In the genomic region with DNA sequence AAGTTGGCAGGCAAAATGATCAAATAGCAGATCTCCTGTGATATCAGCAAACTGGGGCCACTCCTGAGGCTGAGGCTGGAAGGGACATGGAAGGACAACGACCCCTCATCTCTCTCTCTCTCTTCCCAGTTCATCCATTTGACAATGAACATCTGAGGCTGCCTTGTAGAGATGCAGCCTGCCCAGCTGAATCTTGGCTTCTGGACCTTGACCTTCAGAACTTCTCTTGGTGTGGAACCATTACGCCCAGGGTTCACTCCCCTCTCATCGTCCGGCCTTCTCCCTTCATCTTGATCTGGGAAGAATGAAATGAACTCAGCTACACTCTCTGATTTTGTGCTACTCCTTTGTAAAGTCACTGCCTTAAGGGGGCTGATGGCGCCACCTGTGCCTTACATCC, we compare ENCODE assay signal across 32 cellular contexts. TPM values are rescaled to one million over a fixed set of nuclear protein-coding genes. Genes with fewer than 3 reads are reported as not detected.
"Had no signal": no experiment of that assay in that cellular context is flagged by ENCODE, and none has a peak within 500 bp of the region (broad histone marks: within the 10 kb centered on the region; RNA-seq: fewer than 3 reads in every experiment).

No MANE protein-coding gene starts in this region.

- H3K4me3 ChIP-seq: adrenal gland, body of pancreas, gastrocnemius medialis, hepatocyte, neural progenitor cell, skin epidermis, thoracic aorta, upper lobe of left lung had no signal

- DNase-seq: activated CD4-positive, alpha-beta T cell treated with anti-CD3 and anti-CD28 coated beads for 36 hours; activated CD4-positive, alpha-beta T cell treated with anti-CD3 and anti-CD28 coated beads, Interleukin-2, amount 50 U/mL, for 4 hours; activated CD4-positive, CD25-positive, alpha-beta regulatory T cell; activated CD8-positive, alpha-beta memory T cell treated with anti-CD3 and anti-CD28 coated beads for 24 hours; activated effector memory CD4-positive, alpha-beta T cell treated with Interleukin-2 at 50 U/mL for 16 hours; activated naive CD4-positive, alpha-beta T cell treated with anti-CD3 and anti-CD28 coated beads for 36 hours; activated naive CD8-positive, alpha-beta T cell treated with anti-CD3 and anti-CD28 coated beads for 36 hours; aorta; body of pancreas; effector CD8-positive, alpha-beta T cell; gastrocnemius medialis; glutamatergic neuron; midbrain; naive thymus-derived CD8-positive, alpha-beta T cell; stimulated activated CD4-positive, alpha-beta T cell treated with anti-CD3 and anti-CD28 coated beads, Interleukin-12 subunit alpha, Interleukin-12 subunit beta, amount 100 ng/mL, for 4 hours; stimulated activated CD4-positive, alpha-beta T cell treated with anti-CD3 and anti-CD28 coated beads, Interleukin-4, amount 100 ng/mL, for 1 hour; T-cell; upper lobe of left lung had no signal

- H3K4me1 ChIP-seq: adrenal gland, body of pancreas, neural progenitor cell, upper lobe of left lung had no signal

- H3K4me3 Mint-ChIP-seq: activated CD4-positive, alpha-beta T cell treated with anti-CD3 and anti-CD28 coated beads for 36 hours; activated naive CD4-positive, alpha-beta T cell treated with anti-CD3 and anti-CD28 coated beads for 36 hours; activated naive CD8-positive, alpha-beta T cell treated with anti-CD3 and anti-CD28 coated beads for 36 hours; dendritic cell treated with granulocyte-macrophage colony-stimulating factor and Interleukin-4, amounts not matched to agents 40 ng/mL and 50 ng/mL, for 4 days; neural progenitor cell; stimulated activated naive CD8-positive, alpha-beta T cell treated with anti-CD3 and anti-CD28 coated beads, Interleukin-15, Interleukin-2, amounts not matched to agents 100 ng/mL and 50 ng/mL, for 24 hours; T-cell had no signal

- H2AFZ ChIP-seq: hepatocyte, neural progenitor cell had no signal

- H3K79me2 ChIP-seq: hepatocyte had no signal

- H3K36me3 ChIP-seq: adrenal gland, gastrocnemius medialis, neural progenitor cell, thoracic aorta, upper lobe of left lung had no signal

- ATAC-seq: activated CD4-positive, alpha-beta T cell treated with anti-CD3 and anti-CD28 coated beads for 36 hours; body of pancreas; gastrocnemius medialis; naive thymus-derived CD8-positive, alpha-beta T cell; sciatic nerve; T-cell had no signal

- H3K27ac Mint-ChIP-seq: activated CD4-positive, alpha-beta T cell treated with anti-CD3 and anti-CD28 coated beads for 36 hours; activated naive CD4-positive, alpha-beta T cell treated with anti-CD3 and anti-CD28 coated beads for 36 hours; activated naive CD8-positive, alpha-beta T cell treated with anti-CD3 and anti-CD28 coated beads for 36 hours; dendritic cell treated with granulocyte-macrophage colony-stimulating factor and Interleukin-4, amounts not matched to agents 40 ng/mL and 50 ng/mL, for 4 days; naive thymus-derived CD8-positive, alpha-beta T cell; neural progenitor cell; stimulated activated naive CD8-positive, alpha-beta T cell treated with anti-CD3 and anti-CD28 coated beads, Interleukin-15, Interleukin-2, amounts not matched to agents 100 ng/mL and 50 ng/mL, for 24 hours had no signal

- H3K27me3 ChIP-seq: adrenal gland, body of pancreas, gastrocnemius medialis, hepatocyte, upper lobe of left lung had no signal

- H3K4me2 ChIP-seq: hepatocyte, neural progenitor cell had no signal

- H3K9me3 ChIP-seq: adrenal gland, body of pancreas, gastrocnemius medialis, thoracic aorta, upper lobe of left lung had no signal

- H3K36me3 Mint-ChIP-seq: activated naive CD8-positive, alpha-beta T cell treated with anti-CD3 and anti-CD28 coated beads for 36 hours; neural progenitor cell; T-cell had no signal

- H3K27ac ChIP-seq: adrenal gland, body of pancreas, gastrocnemius medialis, hepatocyte, neural progenitor cell, skin epidermis, thoracic aorta, upper lobe of left lung had no signal

- H3K4me1 Mint-ChIP-seq: activated CD4-positive, alpha-beta T cell treated with anti-CD3 and anti-CD28 coated beads for 36 hours; activated naive CD8-positive, alpha-beta T cell treated with anti-CD3 and anti-CD28 coated beads for 36 hours; naive thymus-derived CD8-positive, alpha-beta T cell; T-cell had no signal

- H3K9me3 Mint-ChIP-seq: stimulated activated naive CD8-positive, alpha-beta T cell treated with anti-CD3 and anti-CD28 coated beads, Interleukin-15, Interleukin-2, amounts not matched to agents 100 ng/mL and 50 ng/mL, for 24 hours; T-cell had no signal

- H3K9ac ChIP-seq: neural progenitor cell had no signal

RNA-seq across cellular contexts. Expression of gene CAPN9, which starts 54.3 kb away (rescaled TPM):
- total RNA-seq: activated CD4-positive, alpha-beta T cell treated with anti-CD3 and anti-CD28 coated beads for 36 hours; activated naive CD4-positive, alpha-beta T cell treated with anti-CD3 and anti-CD28 coated beads for 36 hours; activated naive CD8-positive, alpha-beta T cell treated with anti-CD3 and anti-CD28 coated beads for 36 hours; aorta; cerebellum; epithelial cell of proximal tubule; gastrocnemius medialis; naive thymus-derived CD8-positive, alpha-beta T cell; omental fat pad; posterior vena cava; subcutaneous adipose tissue; T-cell; T-helper 2 cell treated with Interferon-gamma antibody and Interleukin-4, amounts not matched to agents 100 ng/mL and 5 ng/mL, for 36 hours had no signal
- polyA plus RNA-seq: naive thymus-derived CD8-positive, alpha-beta T cell had no signal
